Comparison of ENCODE assay signal across 8 cellular contexts in genomic region chr22:44329179-44329796, GRCh38. TPM values are rescaled to one million over a fixed set of nuclear protein-coding genes. Genes with fewer than 3 reads are reported as not detected.
DNase-seq lines count a peak whose midpoint lies in the region; ATAC-seq and TF ChIP-seq lines count a peak whose summit lies in the region.

No MANE protein-coding gene starts in this region.

- no peak overlapping the region for H2AFZ ChIP-seq in trophoblast cell (ENCODE audit: insufficient read depth, low read length, poor library complexity)

- H2BK120ac ChIP-seq in trophoblast cell (ENCODE audit: insufficient read depth, low read length, poor library complexity) = no peak overlapping the region

- no peak overlapping the region for H2AK5ac ChIP-seq in trophoblast cell (ENCODE audit: low read length)

- H3K23ac ChIP-seq in trophoblast cell (ENCODE audit: low read length) = no peak overlapping the region

- ATAC-seq in HG03354 (IDR thresholded peaks at IDR 0.05; ENCODE audit: poor library complexity, severe bottlenecking, unreplicated experiment) = peak; percentile 67

- no peak overlapping the region for H3K4ac ChIP-seq in trophoblast cell (ENCODE audit: low read depth, low read length)

- WGBS in trophoblast cell (ENCODE audit: extremely low coverage, insufficient coverage, insufficient read length) = no CpG with 5 or more reads among the region's 17 CpGs

- H3K36me3 ChIP-seq in trophoblast cell (ENCODE audit: control insufficient read depth in 1 of 2, insufficient read depth in 2 of 2, low read length in 2 of 2) = no peaks in the 10 kb centered on the region

- CTCF ChIA-PET in AG04450 (lab: Charles Lee) = interaction anchor here (2.6 kb wide), 1 partner anchor 295 kb away, joined by 8 read pairs; no protein-coding TSS in a partner anchor

- no peaks in the 10 kb centered on the region for H3K79me2 ChIP-seq in trophoblast cell (ENCODE audit: control insufficient read depth, insufficient read depth, low read length, poor library complexity)

- peaks cover 18% of the 10 kb centered on the region for H3K27me3 ChIP-seq in AG04450 (ENCODE audit: control insufficient read depth, insufficient read depth, low read length)
- H3K27me3 ChIP-seq in trophoblast cell (ENCODE audit: insufficient read depth, low read length) = peaks cover 38% of the 10 kb centered on the region

- no peak overlapping the region for H2BK12ac ChIP-seq in trophoblast cell (ENCODE audit: low read length)

- POLR2A ChIA-PET in AG04450 (lab: Yijun Ruan, JAX) = no interaction called here

- no peak overlapping the region for H3K9ac ChIP-seq in trophoblast cell (ENCODE audit: low read length)

- no peak overlapping the region for H4K91ac ChIP-seq in trophoblast cell (ENCODE audit: low read depth, low read length)

- H3K4me3 ChIP-seq in AG04450 (ENCODE audit: low read depth, low read length) (no peak overlapping the region), astrocyte of the cerebellum (ENCODE audit: low read depth, low read length) (no peak overlapping the region), trophoblast cell (ENCODE audit: low read depth, low read length) (no peak overlapping the region)

- no peak overlapping the region for H3K4me2 ChIP-seq in trophoblast cell (ENCODE audit: low read length)

- H3K9me3 ChIP-seq in AG04450 (ENCODE audit: control insufficient read depth, insufficient read depth, low read length) (no peaks in the 10 kb centered on the region; the same call in 1 of the 2 replicates), trophoblast cell (ENCODE audit: insufficient read depth, low read depth, low read length) (peaks cover 2% of the 10 kb centered on the region)

- no peak overlapping the region for H4K8ac ChIP-seq in trophoblast cell (ENCODE audit: low read depth, low read length)

- no peak overlapping the region for H3K14ac ChIP-seq in trophoblast cell (ENCODE audit: low read length)

- DNase-seq in AG04450 (ENCODE audit: low read depth, low spot score) (no peak), GM19238 (ENCODE audit: insufficient read length, low spot score) (peak; percentile 90), astrocyte of the cerebellum (ENCODE audit: low read depth) (no peak), HPDE6-E6E7 (ENCODE audit: extremely low spot score) (no peak), retina (no peak), trophoblast cell (no peak), NCI-H748 (lab: John Stamatoyannopoulos, UW; ENCODE audit: unreplicated experiment) (no peak)

- no peak overlapping the region for H3K18ac ChIP-seq in trophoblast cell (ENCODE audit: low read length)

- H4K12ac ChIP-seq in trophoblast cell (ENCODE audit: low read depth, low read length) = no peak overlapping the region

- H2BK5ac ChIP-seq in trophoblast cell (ENCODE audit: low read depth, low read length, poor library complexity) = no peak overlapping the region

- H3K27ac ChIP-seq in AG04450 (ENCODE audit: low read depth, low read length) = no peak overlapping the region
- H3K27ac ChIP-seq in trophoblast cell (ENCODE audit: low read depth, low read length) = no peak overlapping the region

- in situ Hi-C loops in astrocyte of the cerebellum (cut with HindIII; ENCODE audit: low sequenced_read_pairs) = no loop called here

- TF ChIP-seq CTCF in AG04450 (IDR thresholded peaks at IDR 0.05; ENCODE audit: low read depth, low read length) (peak; percentile 26), astrocyte of the cerebellum (IDR thresholded peaks at IDR 0.05; ENCODE audit: low read depth, low read length, missing control alignments) (peak; percentile 34)

- no peaks in the 10 kb centered on the region for H3K4me1 ChIP-seq in trophoblast cell (ENCODE audit: control insufficient read depth in 1 of 2, insufficient read depth in 2 of 2, low read length in 2 of 2)

- no peaks in the 10 kb centered on the region for H3K79me1 ChIP-seq in trophoblast cell (ENCODE audit: low read length)

RNA-seq across cellular contexts. Expression of gene SHISAL1, which starts 16.5 kb away (rescaled TPM):
- 2.3 and 2.4 TPM in 2 replicates for polyA plus RNA-seq in AG04450 (2011; rRNA removed)
- 3.3 and 3.7 TPM in 2 replicates for polyA minus RNA-seq in AG04450 (2011; rRNA and poly(A)+ RNA removed)
- 0.01 TPM in 2 replicates for polyA plus RNA-seq in trophoblast cell (2013)
